1 cellular context compared by ENCODE assay signal in genomic region chr12:27999521-27999920, GRCh38.
TF ChIP-seq lines count a peak whose summit lies in the region.

No MANE protein-coding gene starts in this region.

TF ChIP-seq in HepG2, 621 proteins besides CTCF, POLR2A, EP300 and RAD21 (continued from another document):
- TF ChIP-seq, protein P1, sequence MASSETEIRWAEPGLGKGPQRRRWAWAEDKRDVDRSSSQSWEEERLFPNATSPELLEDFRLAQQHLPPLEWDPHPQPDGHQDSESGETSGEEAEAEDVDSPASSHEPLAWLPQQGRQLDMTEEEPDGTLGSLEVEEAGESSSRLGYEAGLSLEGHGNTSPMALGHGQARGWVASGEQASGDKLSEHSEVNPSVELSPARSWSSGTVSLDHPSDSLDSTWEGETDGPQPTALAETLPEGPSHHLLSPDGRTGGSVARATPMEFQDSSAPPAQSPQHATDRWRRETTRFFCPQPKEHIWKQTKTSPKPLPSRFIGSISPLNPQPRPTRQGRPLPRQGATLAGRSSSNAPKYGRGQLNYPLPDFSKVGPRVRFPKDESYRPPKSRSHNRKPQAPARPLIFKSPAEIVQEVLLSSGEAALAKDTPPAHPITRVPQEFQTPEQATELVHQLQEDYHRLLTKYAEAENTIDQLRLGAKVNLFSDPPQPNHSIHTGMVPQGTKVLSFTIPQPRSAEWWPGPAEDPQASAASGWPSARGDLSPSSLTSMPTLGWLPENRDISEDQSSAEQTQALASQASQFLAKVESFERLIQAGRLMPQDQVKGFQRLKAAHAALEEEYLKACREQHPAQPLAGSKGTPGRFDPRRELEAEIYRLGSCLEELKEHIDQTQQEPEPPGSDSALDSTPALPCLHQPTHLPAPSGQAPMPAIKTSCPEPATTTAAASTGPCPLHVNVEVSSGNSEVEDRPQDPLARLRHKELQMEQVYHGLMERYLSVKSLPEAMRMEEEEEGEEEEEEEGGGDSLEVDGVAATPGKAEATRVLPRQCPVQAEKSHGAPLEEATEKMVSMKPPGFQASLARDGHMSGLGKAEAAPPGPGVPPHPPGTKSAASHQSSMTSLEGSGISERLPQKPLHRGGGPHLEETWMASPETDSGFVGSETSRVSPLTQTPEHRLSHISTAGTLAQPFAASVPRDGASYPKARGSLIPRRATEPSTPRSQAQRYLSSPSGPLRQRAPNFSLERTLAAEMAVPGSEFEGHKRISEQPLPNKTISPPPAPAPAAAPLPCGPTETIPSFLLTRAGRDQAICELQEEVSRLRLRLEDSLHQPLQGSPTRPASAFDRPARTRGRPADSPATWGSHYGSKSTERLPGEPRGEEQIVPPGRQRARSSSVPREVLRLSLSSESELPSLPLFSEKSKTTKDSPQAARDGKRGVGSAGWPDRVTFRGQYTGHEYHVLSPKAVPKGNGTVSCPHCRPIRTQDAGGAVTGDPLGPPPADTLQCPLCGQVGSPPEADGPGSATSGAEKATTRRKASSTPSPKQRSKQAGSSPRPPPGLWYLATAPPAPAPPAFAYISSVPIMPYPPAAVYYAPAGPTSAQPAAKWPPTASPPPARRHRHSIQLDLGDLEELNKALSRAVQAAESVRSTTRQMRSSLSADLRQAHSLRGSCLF (CRISPR knock-in tag; IDR thresholded peaks at IDR 0.05; ENCODE audit: borderline replicate concordance): no peak
- no peak for TF ChIP-seq NCOA1 (CRISPR knock-in tag; IDR thresholded peaks at IDR 0.05)
- TF ChIP-seq ZNF180 (CRISPR knock-in tag; IDR thresholded peaks at IDR 0.05; ENCODE audit: borderline replicate concordance, low read depth): no peak
- TF ChIP-seq YY1 (IDR thresholded peaks at IDR 0.05; ENCODE audit: insufficient read depth, insufficient replicate concordance, low read depth, low read length): no peak
- TF ChIP-seq, protein P2, sequence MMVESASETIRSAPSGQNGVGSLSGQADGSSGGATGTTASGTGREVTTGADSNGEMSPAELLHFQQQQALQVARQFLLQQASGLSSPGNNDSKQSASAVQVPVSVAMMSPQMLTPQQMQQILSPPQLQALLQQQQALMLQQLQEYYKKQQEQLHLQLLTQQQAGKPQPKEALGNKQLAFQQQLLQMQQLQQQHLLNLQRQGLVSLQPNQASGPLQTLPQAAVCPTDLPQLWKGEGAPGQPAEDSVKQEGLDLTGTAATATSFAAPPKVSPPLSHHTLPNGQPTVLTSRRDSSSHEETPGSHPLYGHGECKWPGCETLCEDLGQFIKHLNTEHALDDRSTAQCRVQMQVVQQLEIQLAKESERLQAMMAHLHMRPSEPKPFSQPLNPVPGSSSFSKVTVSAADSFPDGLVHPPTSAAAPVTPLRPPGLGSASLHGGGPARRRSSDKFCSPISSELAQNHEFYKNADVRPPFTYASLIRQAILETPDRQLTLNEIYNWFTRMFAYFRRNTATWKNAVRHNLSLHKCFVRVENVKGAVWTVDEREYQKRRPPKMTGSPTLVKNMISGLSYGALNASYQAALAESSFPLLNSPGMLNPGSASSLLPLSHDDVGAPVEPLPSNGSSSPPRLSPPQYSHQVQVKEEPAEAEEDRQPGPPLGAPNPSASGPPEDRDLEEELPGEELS (CRISPR knock-in tag; IDR thresholded peaks at IDR 0.05): no peak
- TF ChIP-seq HNRNPH1 (optimal IDR thresholded peaks at IDR 0.05; ENCODE audit: low read depth, low read length): no peak
- no peak for TF ChIP-seq PHF5A (CRISPR knock-in tag; IDR thresholded peaks at IDR 0.05; ENCODE audit: low read depth, unreplicated experiment)
- TF ChIP-seq ZNF256 (CRISPR knock-in tag; conservative IDR thresholded peaks at IDR 0.05): no peak
TF ChIP-seq in HepG2: peak in this region for 0.
